In the genomic region with DNA sequence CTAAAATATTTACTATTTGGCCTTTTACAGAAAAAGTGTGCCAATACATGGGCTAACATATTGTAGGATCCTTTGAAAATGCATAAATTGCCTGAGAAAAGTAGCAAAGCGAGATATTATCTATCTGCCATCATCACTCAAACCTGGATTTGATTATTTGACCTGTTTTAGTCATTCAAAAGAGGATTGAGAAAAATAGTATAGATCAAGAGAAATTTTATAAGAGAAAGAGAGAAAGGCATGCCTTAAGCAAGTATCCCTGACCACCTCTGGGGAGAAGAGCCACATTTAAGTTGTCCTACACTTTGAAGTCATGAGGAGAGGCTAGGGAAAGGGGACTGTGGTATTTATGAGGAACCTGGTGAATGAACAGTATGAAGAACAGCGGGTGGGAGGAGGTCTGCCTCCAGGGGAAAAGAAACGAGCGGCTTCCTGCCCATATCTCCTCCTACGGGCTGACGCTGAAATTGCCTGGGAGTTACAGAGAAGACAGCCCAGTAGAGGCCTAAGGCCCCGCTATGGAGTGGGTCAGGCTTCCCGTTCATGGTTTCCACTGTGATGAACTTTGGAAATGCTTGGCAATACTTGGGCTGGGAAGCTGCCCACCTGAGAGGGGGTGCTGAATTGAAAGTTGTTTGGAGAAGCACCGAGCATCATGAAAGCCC, we compare ENCODE assay signal across 10 cellular contexts.
DNase-seq lines count a peak whose midpoint lies in the region; TF ChIP-seq lines count a peak whose summit lies in the region.
"Had no signal": no experiment of that assay in that cellular context is flagged by ENCODE, and none has a peak within 500 bp of the region (broad histone marks: within the 10 kb centered on the region; RNA-seq: fewer than 3 reads in every experiment).

No MANE protein-coding gene starts in this region.

- H3K4me1 Mint-ChIP-seq in type B pancreatic cell (ENCODE audit: unreplicated experiment): peaks cover 18% of the 10 kb centered on the region
- H3K4me1 Mint-ChIP-seq: CD4-positive, CD25-positive, alpha-beta regulatory T cell had no signal

- DNase-seq in activated T-cell treated with anti-CD3 and anti-CD28 coated beads, Interleukin-2, amount 50 U/mL, for 48 hours: peak; percentile 28 to 40
- DNase-seq in activated T-cell treated with anti-CD3 and anti-CD28 coated beads, Interleukin-2, amount 50 U/mL, for 1 hour: no peak
- DNase-seq in SJSA1 (ENCODE audit: low read depth in 1 of 2, low spot score in 2 of 2) (no peak), cardiac muscle cell (ENCODE audit: low read depth in 1 of 2, low spot score in 1 of 2) (peak in 1 of 2 donors; percentile 80), type B pancreatic cell (ENCODE audit: extremely low spot score, unreplicated experiment) (no peak), cerebellar cortex (ENCODE audit: low spot score) (no peak), Peyer's patch (no peak), A172 (ENCODE audit: low spot score) (no peak)
- DNase-seq: CD4-positive, CD25-positive, alpha-beta regulatory T cell; glutamatergic neuron had no signal

- no peak overlapping the region for H3K27ac Mint-ChIP-seq in type B pancreatic cell
- H3K27ac Mint-ChIP-seq: CD4-positive, CD25-positive, alpha-beta regulatory T cell had no signal

- no peak overlapping the region for H3K4me3 ChIP-seq in SJSA1
- H3K4me3 ChIP-seq in cardiac muscle cell: no peak overlapping the region
- no peak overlapping the region for H3K4me3 ChIP-seq in Peyer's patch

- no peak for TF ChIP-seq POLR2A in Peyer's patch (IDR thresholded peaks at IDR 0.05)

- H3K36me3 ChIP-seq in SJSA1 (no peaks in the 10 kb centered on the region), cardiac muscle cell (no peaks in the 10 kb centered on the region), Peyer's patch (no peaks in the 10 kb centered on the region)

- peaks cover 3% of the 10 kb centered on the region for H3K36me3 Mint-ChIP-seq in type B pancreatic cell
- H3K36me3 Mint-ChIP-seq: CD4-positive, CD25-positive, alpha-beta regulatory T cell had no signal

- H3K9me3 ChIP-seq in SJSA1 (replicated peaks) (no peaks in the 10 kb centered on the region), cardiac muscle cell (ENCODE audit: low read depth) (no peaks in the 10 kb centered on the region), Peyer's patch (no peaks in the 10 kb centered on the region)

- H3K4me3 Mint-ChIP-seq in type B pancreatic cell: no peak overlapping the region
- H3K4me3 Mint-ChIP-seq: CD4-positive, CD25-positive, alpha-beta regulatory T cell had no signal

- H3K27ac ChIP-seq in SJSA1: peak overlapping the region; percentile 68
- H3K27ac ChIP-seq in cardiac muscle cell: no peak overlapping the region
- peak overlapping the region in 2 of 4 donors; percentile 23 to 59 for H3K27ac ChIP-seq in Peyer's patch

- H3K4me1 ChIP-seq in SJSA1 (replicated peaks) (peaks cover 19% of the 10 kb centered on the region), cardiac muscle cell (ENCODE audit: low read depth) (no peaks in the 10 kb centered on the region), Peyer's patch (no peaks in the 10 kb centered on the region)

- TF ChIP-seq CTCF in cardiac muscle cell (IDR thresholded peaks at IDR 0.05; ENCODE audit: low read depth, low read length) (peak; percentile 43), type B pancreatic cell (conservative IDR thresholded peaks at IDR 0.05) (peak; percentile 57), Peyer's patch (IDR thresholded peaks at IDR 0.05) (no peak)

- no peaks in the 10 kb centered on the region for H3K27me3 Mint-ChIP-seq in type B pancreatic cell
- H3K27me3 Mint-ChIP-seq: CD4-positive, CD25-positive, alpha-beta regulatory T cell had no signal

- H3K9me3 Mint-ChIP-seq in type B pancreatic cell: peaks cover 5% of the 10 kb centered on the region
- H3K9me3 Mint-ChIP-seq: CD4-positive, CD25-positive, alpha-beta regulatory T cell had no signal

- no peaks in the 10 kb centered on the region for H3K27me3 ChIP-seq in SJSA1 (replicated peaks)
- H3K27me3 ChIP-seq in cardiac muscle cell: no peaks in the 10 kb centered on the region
- H3K27me3 ChIP-seq in Peyer's patch: no peaks in the 10 kb centered on the region

Comparison
In these comparisons a context has a peak if more than half of its experiments do, and no peak if none do; other contexts are left out.
1. DNase-seq: peak in activated T-cell treated with anti-CD3 and anti-CD28 coated beads, Interleukin-2, amount 50 U/mL, for 48 hours (2 of 2); none in activated T-cell treated with anti-CD3 and anti-CD28 coated beads, Interleukin-2, amount 50 U/mL, for 1 hour (single experiment), SJSA1 (0 of 2), type B pancreatic cell (single experiment), cerebellar cortex (single experiment), Peyer's patch (0 of 3) and A172 (single experiment).
2. CTCF ChIP-seq: peak in cardiac muscle cell (single experiment) and type B pancreatic cell (single experiment); none in Peyer's patch (0 of 6).